In genomic region chr1:113874017-113874879, GRCh38 we compare ENCODE assay signal across 8 cellular contexts. TPM values are rescaled to one million over a fixed set of nuclear protein-coding genes. Genes with fewer than 3 reads are reported as not detected.
A peak's percentile ranks its signal among the peaks of the same experiment; 100 is the strongest.
DNase-seq lines count a peak whose midpoint lies in the region; ATAC-seq, FAIRE-seq and TF ChIP-seq lines count a peak whose summit lies in the region.

No MANE protein-coding gene starts in this region.

- no peak for TF ChIP-seq POLR2A in GM12892 (IDR thresholded peaks at IDR 0.05; ENCODE audit: low read depth, low read length)

- FAIRE-seq in GM12892 (lab: Jason Lieb, UNC): peak; percentile 91

- peak overlapping the region; percentile 87 for H3K27ac Mint-ChIP-seq in activated T-helper 1 cell treated with anti-CD3 and anti-CD28 coated beads, Interleukin-12 subunit alpha, Interleukin-12 subunit beta, Interleukin-2, Interleukin-4 antibody, amounts not matched to agents 30 ng/mL and 10 ng/mL and 1 ng/mL, durations not matched to agents 14 hours and 24 hours and 36 hours
- peak overlapping the region; percentile 3 to 91 (median 80) for H3K27ac Mint-ChIP-seq in naive thymus-derived CD8-positive, alpha-beta T cell

- peak in 1 of 2 donors; percentile 13 for ATAC-seq in naive thymus-derived CD8-positive, alpha-beta T cell
- ATAC-seq in GM21360 (IDR thresholded peaks at IDR 0.05; ENCODE audit: unreplicated experiment): no peak

- H3K27me3 Mint-ChIP-seq in activated T-helper 1 cell treated with anti-CD3 and anti-CD28 coated beads, Interleukin-12 subunit alpha, Interleukin-12 subunit beta, Interleukin-2, Interleukin-4 antibody, amounts not matched to agents 30 ng/mL and 10 ng/mL and 1 ng/mL, durations not matched to agents 14 hours and 24 hours and 36 hours (ENCODE audit: insufficient read depth): no peaks in the 10 kb centered on the region
- H3K27me3 Mint-ChIP-seq in naive thymus-derived CD8-positive, alpha-beta T cell: no peaks in the 10 kb centered on the region

- intact Hi-C loops in activated T-helper 1 cell treated with anti-CD3 and anti-CD28 coated beads, Interleukin-12 subunit alpha, Interleukin-12 subunit beta, Interleukin-2, Interleukin-4 antibody, amounts not matched to agents 30 ng/mL and 10 ng/mL and 1 ng/mL, durations not matched to agents 14 hours and 24 hours and 36 hours (cut with micrococcal nuclease): loop anchor here (1.0 to 5.0 kb wide), 3 partner anchors 17 to 917 kb away; partner anchors contain the start of gene SLC16A1

- peak; percentile 34 for TF ChIP-seq CTCF in LNCAP (IDR thresholded peaks at IDR 0.05)

- H3K4me3 Mint-ChIP-seq in activated T-helper 1 cell treated with anti-CD3 and anti-CD28 coated beads, Interleukin-12 subunit alpha, Interleukin-12 subunit beta, Interleukin-2, Interleukin-4 antibody, amounts not matched to agents 30 ng/mL and 10 ng/mL and 1 ng/mL, durations not matched to agents 14 hours and 24 hours and 36 hours: peak overlapping the region; percentile 55
- peak overlapping the region in 3 of 10 donors; percentile 46 to 71 (median 65) for H3K4me3 Mint-ChIP-seq in naive thymus-derived CD8-positive, alpha-beta T cell

- DNase-seq in A172 (ENCODE audit: low spot score) (peak; percentile 51), GM12892 (ENCODE audit: insufficient read length) (no peak), NCI-H1105 (lab: John Stamatoyannopoulos, UW) (no peak), inferior parietal cortex (ENCODE audit: extremely low spot score) (no peak)
- no peak for DNase-seq in activated T-helper 1 cell treated with anti-CD3 and anti-CD28 coated beads, Interleukin-12 subunit alpha, Interleukin-12 subunit beta, Interleukin-2, Interleukin-4 antibody, amounts not matched to agents 30 ng/mL and 10 ng/mL and 1 ng/mL, durations not matched to agents 14 hours and 24 hours and 36 hours (ENCODE audit: low spot score)
- peak in 3 of 10 donors; percentile 12 to 32 (median 29) for DNase-seq in naive thymus-derived CD8-positive, alpha-beta T cell

- peaks cover 68% of the 10 kb centered on the region for H3K4me1 Mint-ChIP-seq in activated T-helper 1 cell treated with anti-CD3 and anti-CD28 coated beads, Interleukin-12 subunit alpha, Interleukin-12 subunit beta, Interleukin-2, Interleukin-4 antibody, amounts not matched to agents 30 ng/mL and 10 ng/mL and 1 ng/mL, durations not matched to agents 14 hours and 24 hours and 36 hours (ENCODE audit: low read depth)
- peaks cover 20 to 76% (median 60%) of the 10 kb centered on the region in 4 donors for H3K4me1 Mint-ChIP-seq in naive thymus-derived CD8-positive, alpha-beta T cell

- H3K36me3 Mint-ChIP-seq in activated T-helper 1 cell treated with anti-CD3 and anti-CD28 coated beads, Interleukin-12 subunit alpha, Interleukin-12 subunit beta, Interleukin-2, Interleukin-4 antibody, amounts not matched to agents 30 ng/mL and 10 ng/mL and 1 ng/mL, durations not matched to agents 14 hours and 24 hours and 36 hours (ENCODE audit: low read depth): peaks cover 16% of the 10 kb centered on the region
- no peaks in the 10 kb centered on the region for H3K36me3 Mint-ChIP-seq in naive thymus-derived CD8-positive, alpha-beta T cell

- POLR2A ChIA-PET in naive thymus-derived CD8-positive, alpha-beta T cell (lab: Charles Lee): interaction anchor here (1.8 to 2.3 kb wide), 2 partner anchors 30 to 55 kb away, joined by 5 to 11 read pairs; partner anchors contain the start of genes AP4B1 and HIPK1

- H3K9me3 Mint-ChIP-seq in activated T-helper 1 cell treated with anti-CD3 and anti-CD28 coated beads, Interleukin-12 subunit alpha, Interleukin-12 subunit beta, Interleukin-2, Interleukin-4 antibody, amounts not matched to agents 30 ng/mL and 10 ng/mL and 1 ng/mL, durations not matched to agents 14 hours and 24 hours and 36 hours: no peaks in the 10 kb centered on the region
- peaks cover 0 to 3% (median 0%) of the 10 kb centered on the region in 9 donors for H3K9me3 Mint-ChIP-seq in naive thymus-derived CD8-positive, alpha-beta T cell

RNA-seq across cellular contexts. Expression of gene PTPN22, which starts 2.7 kb away (rescaled TPM):
- total RNA-seq in A172 (2014; rRNA removed; shearing (Covaris generic)): 0.29 and 0.74 TPM in 2 replicates
- 20.0 TPM for polyA plus RNA-seq in GM12892 (2012; ENCODE audit: missing spikeins)
- total RNA-seq in activated T-helper 1 cell treated with anti-CD3 and anti-CD28 coated beads, Interleukin-12 subunit alpha, Interleukin-12 subunit beta, Interleukin-2, Interleukin-4 antibody, amounts not matched to agents 30 ng/mL and 10 ng/mL and 1 ng/mL, durations not matched to agents 14 hours and 24 hours and 36 hours: 66.2 and 66.7 TPM in 2 replicates
- total RNA-seq in naive thymus-derived CD8-positive, alpha-beta T cell: 10 to 100 TPM; 26.6 to 27.3 TPM
- 10 to 100 TPM; 32.0 to 59.6 (median 40.1) TPM for polyA plus RNA-seq in naive thymus-derived CD8-positive, alpha-beta T cell

RNA-seq across cellular contexts. Expression of gene BCL2L15, which starts 13.1 kb away (rescaled TPM):
- total RNA-seq in A172 (2014; rRNA removed; shearing (Covaris generic)): 0.57 and 4.2 TPM in 2 replicates
- 0.19 TPM for polyA plus RNA-seq in GM12892 (2012; ENCODE audit: missing spikeins)
- total RNA-seq in activated T-helper 1 cell treated with anti-CD3 and anti-CD28 coated beads, Interleukin-12 subunit alpha, Interleukin-12 subunit beta, Interleukin-2, Interleukin-4 antibody, amounts not matched to agents 30 ng/mL and 10 ng/mL and 1 ng/mL, durations not matched to agents 14 hours and 24 hours and 36 hours: 0.67 and 0.69 TPM in 2 replicates
- 1 to 10 TPM; 1.3 to 3.3 TPM for total RNA-seq in naive thymus-derived CD8-positive, alpha-beta T cell
- polyA plus RNA-seq in naive thymus-derived CD8-positive, alpha-beta T cell: under 1 TPM in 1 of 3 donors, not detected in 2; 0.03 TPM

RNA-seq across cellular contexts. Expression of gene AP4B1, which starts 30.4 kb away (rescaled TPM):
- 18.0 and 23.8 TPM in 2 replicates for total RNA-seq in A172 (2014; rRNA removed; shearing (Covaris generic))
- polyA plus RNA-seq in GM12892 (2012; ENCODE audit: missing spikeins): 23.8 TPM
- total RNA-seq in activated T-helper 1 cell treated with anti-CD3 and anti-CD28 coated beads, Interleukin-12 subunit alpha, Interleukin-12 subunit beta, Interleukin-2, Interleukin-4 antibody, amounts not matched to agents 30 ng/mL and 10 ng/mL and 1 ng/mL, durations not matched to agents 14 hours and 24 hours and 36 hours: 36.3 and 40.9 TPM in 2 replicates
- total RNA-seq in naive thymus-derived CD8-positive, alpha-beta T cell: 10 to 100 TPM; 65.1 to 75.2 TPM
- polyA plus RNA-seq in naive thymus-derived CD8-positive, alpha-beta T cell: 1 to 10 TPM; 7.9 to 9.6 (median 8.6) TPM

RNA-seq across cellular contexts. Expression of gene DCLRE1B, which starts 30.9 kb away (rescaled TPM):
- 14.4 and 14.5 TPM in 2 replicates for total RNA-seq in A172 (2014; rRNA removed; shearing (Covaris generic))
- polyA plus RNA-seq in GM12892 (2012; ENCODE audit: missing spikeins): 7.2 TPM
- total RNA-seq in activated T-helper 1 cell treated with anti-CD3 and anti-CD28 coated beads, Interleukin-12 subunit alpha, Interleukin-12 subunit beta, Interleukin-2, Interleukin-4 antibody, amounts not matched to agents 30 ng/mL and 10 ng/mL and 1 ng/mL, durations not matched to agents 14 hours and 24 hours and 36 hours: 20.9 and 21.2 TPM in 2 replicates
- 1 to 10 TPM; 5.2 to 5.5 TPM for total RNA-seq in naive thymus-derived CD8-positive, alpha-beta T cell
- 1 to 10 TPM; 3.7 to 5.2 (median 4.5) TPM for polyA plus RNA-seq in naive thymus-derived CD8-positive, alpha-beta T cell

RNA-seq across cellular contexts. Expression of gene HIPK1, which starts 54.9 kb away (rescaled TPM):
- total RNA-seq in A172 (2014; rRNA removed; shearing (Covaris generic)): 12.2 and 14.7 TPM in 2 replicates
- 10.5 TPM for polyA plus RNA-seq in GM12892 (2012; ENCODE audit: missing spikeins)
- 100 and 101 TPM in 2 replicates for total RNA-seq in activated T-helper 1 cell treated with anti-CD3 and anti-CD28 coated beads, Interleukin-12 subunit alpha, Interleukin-12 subunit beta, Interleukin-2, Interleukin-4 antibody, amounts not matched to agents 30 ng/mL and 10 ng/mL and 1 ng/mL, durations not matched to agents 14 hours and 24 hours and 36 hours
- 100 to 1,000 TPM; 123 to 138 TPM for total RNA-seq in naive thymus-derived CD8-positive, alpha-beta T cell
- 10 to 100 TPM; 14.5 to 19.3 (median 17.5) TPM for polyA plus RNA-seq in naive thymus-derived CD8-positive, alpha-beta T cell

Comparison
In these comparisons a context has a peak if more than half of its experiments do, and no peak if none do; other contexts are left out.
1. RNA of gene PTPN22, which starts 2.7 kb away (total RNA-seq): 66.2 to 66.7 TPM in activated T-helper 1 cell treated with anti-CD3 and anti-CD28 coated beads, Interleukin-12 subunit alpha, Interleukin-12 subunit beta, Interleukin-2, Interleukin-4 antibody, amounts not matched to agents 30 ng/mL and 10 ng/mL and 1 ng/mL, durations not matched to agents 14 hours and 24 hours and 36 hours and 26.6 to 27.3 TPM in naive thymus-derived CD8-positive, alpha-beta T cell; 0.29 to 0.74 TPM in A172; every median in the first group is over 10 times any median in the second.